21 cellular contexts compared by ENCODE assay signal in the genomic region with DNA sequence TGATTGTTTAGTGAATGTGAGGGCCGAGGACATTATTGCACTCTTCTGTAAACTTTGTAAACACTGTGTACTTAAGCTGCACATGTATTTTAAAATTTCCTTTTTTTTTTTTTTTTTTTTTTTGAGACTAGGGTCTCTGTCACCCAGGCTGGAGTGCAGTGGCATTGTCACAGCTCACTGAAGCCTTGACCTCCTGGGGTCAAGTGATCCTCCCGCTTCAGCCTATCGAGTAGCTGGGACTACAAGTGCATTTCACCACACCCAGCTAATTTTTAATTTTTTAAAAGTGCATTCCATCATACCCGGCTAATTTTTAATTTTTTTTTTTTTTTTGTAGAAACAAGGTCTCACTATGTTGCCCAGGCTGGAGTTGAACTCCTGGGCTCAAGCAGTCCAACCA. TPM values are rescaled to one million over a fixed set of nuclear protein-coding genes. Genes with fewer than 3 reads are reported as not detected.
DNase-seq lines count a peak whose midpoint lies in the region; ATAC-seq and TF ChIP-seq lines count a peak whose summit lies in the region.
"Had no signal": no experiment of that assay in that cellular context is flagged by ENCODE, and none has a peak within 500 bp of the region (broad histone marks: within the 10 kb centered on the region; RNA-seq: fewer than 3 reads in every experiment).

No MANE protein-coding gene starts in this region.

- H3K27ac ChIP-seq in cardiac muscle cell (peak overlapping the region; percentile 37), lung (ENCODE audit: low read depth in 1 of 2, low read length in 1 of 2) (no peak overlapping the region), upper lobe of right lung (no peak overlapping the region), stomach (no peak overlapping the region)
- H3K27ac ChIP-seq: A549; BLaER1 treated with 17β-estradiol and CSF1 and Interleukin-3, amounts not matched to agents 10 nM and 100 nM had no signal

- H3K27me3 ChIP-seq in cardiac muscle cell (no peaks in the 10 kb centered on the region), lung (ENCODE audit: control insufficient read depth, insufficient read depth) (no peaks in the 10 kb centered on the region), upper lobe of right lung (no peaks in the 10 kb centered on the region), stomach (no peaks in the 10 kb centered on the region)
- H3K27me3 ChIP-seq: BE2C; BLaER1 treated with 17β-estradiol and CSF1 and Interleukin-3, amounts not matched to agents 10 nM and 100 nM had no signal

- H3K4me3 ChIP-seq in cardiac muscle cell, result no peak overlapping the region
- no peak overlapping the region for H3K4me3 ChIP-seq in lung
- no peak overlapping the region for H3K4me3 ChIP-seq in upper lobe of right lung
- no peak overlapping the region for H3K4me3 ChIP-seq in stomach
- H3K4me3 ChIP-seq: A549; BLaER1 treated with 17β-estradiol and CSF1 and Interleukin-3, amounts not matched to agents 10 nM and 100 nM; GM12878; GM23338 had no signal

- no peak for TF ChIP-seq EP300 in stomach (IDR thresholded peaks at IDR 0.05)

- H3K36me3 ChIP-seq in cardiac muscle cell (no peaks in the 10 kb centered on the region), lung (ENCODE audit: control insufficient read depth in 2 of 2, insufficient read depth in 2 of 2, low read length in 2 of 2) (no peaks in the 10 kb centered on the region), upper lobe of right lung (no peaks in the 10 kb centered on the region), stomach (peaks cover 0 to 4% (median 0%) of the 10 kb centered on the region in 4 donors)
- H3K36me3 ChIP-seq: BE2C; BLaER1 treated with 17β-estradiol and CSF1 and Interleukin-3, amounts not matched to agents 10 nM and 100 nM had no signal

- no peaks in the 10 kb centered on the region for H3K9me3 ChIP-seq in cardiac muscle cell (ENCODE audit: low read depth)
- no peaks in the 10 kb centered on the region for H3K9me3 ChIP-seq in lung (ENCODE audit: control insufficient read depth in 2 of 2, insufficient read depth in 1 of 2, low read length in 1 of 2)
- H3K9me3 ChIP-seq in upper lobe of right lung, result no peaks in the 10 kb centered on the region
- peaks cover 0 to 5% (median 0%) of the 10 kb centered on the region in 4 donors for H3K9me3 ChIP-seq in stomach
- H3K9me3 ChIP-seq: BE2C had no signal

- no peak for TF ChIP-seq CTCF in cardiac muscle cell (IDR thresholded peaks at IDR 0.05; ENCODE audit: low read depth, low read length)
- no peak for TF ChIP-seq CTCF in lung (IDR thresholded peaks at IDR 0.05; ENCODE audit: control extremely low read depth, extremely low read depth)
- no peak for TF ChIP-seq CTCF in upper lobe of right lung (IDR thresholded peaks at IDR 0.05)
- no peak for TF ChIP-seq CTCF in stomach (IDR thresholded peaks at IDR 0.05)

- no peak for TF ChIP-seq POLR2A in stomach (IDR thresholded peaks at IDR 0.05)

- intact Hi-C loops in Right ventricle myocardium inferior (cut with DNase I) (no loop called here), upper lobe of right lung (cut with DNase I) (no loop called here), stomach (cut with DNase I; ENCODE audit: low total_unique reads) (no loop called here)

- ATAC-seq in Right ventricle myocardium inferior, result no peak
- no peak for ATAC-seq in lung (ENCODE audit: insufficient read depth, low FRiP score)
- peak; percentile 19 for ATAC-seq in upper lobe of right lung
- no peak for ATAC-seq in GM19035 (IDR thresholded peaks at IDR 0.05; ENCODE audit: unreplicated experiment)
- ATAC-seq: A549, GM12878, GM23338, HCT116 had no signal

- 66 to 85% methylated on average over 4 of the region's 4 CpGs for WGBS in lung, 2 donors
- WGBS in stomach, 5 donors, result 90 to 97% (median 94%) methylated on average over 4 of the region's 4 CpGs

- DNase-seq in cardiac muscle cell (ENCODE audit: low read depth in 1 of 2, low spot score in 1 of 2) (no peak), Right ventricle myocardium inferior (ENCODE audit: missing footprints) (no peak), lung (ENCODE audit: low spot score) (peak; percentile 44), upper lobe of right lung (no peak), stomach (no peak)
- DNase-seq: 8988T; ACHN; AML-193; BE2C; CD4-positive, alpha-beta T cell; CD8-positive, alpha-beta memory T cell; DMS 273 treated with DMSO at 0.1 percent for 48 hours; DND-41; GDM1; H9 had no signal

- H3K4me1 ChIP-seq in cardiac muscle cell (ENCODE audit: low read depth) (peaks cover 11% of the 10 kb centered on the region), lung (ENCODE audit: control insufficient read depth in 2 of 2, insufficient read depth in 2 of 2, low read length in 2 of 2) (peaks cover 0 to 4% of the 10 kb centered on the region in 2 donors), upper lobe of right lung (peaks cover 7% of the 10 kb centered on the region), stomach (peaks cover 0 to 17% (median 10%) of the 10 kb centered on the region in 4 donors)
- H3K4me1 ChIP-seq: BE2C; BLaER1 treated with 17β-estradiol and CSF1 and Interleukin-3, amounts not matched to agents 10 nM and 100 nM had no signal

RNA-seq across cellular contexts. Expression of gene RASSF8, which starts 42.4 kb away (rescaled TPM):
- total RNA-seq in cardiac muscle cell, result 30.6 and 56.4 TPM in 2 replicates
- polyA plus RNA-seq in cardiac muscle cell, result 25.2 and 28.7 TPM in 2 replicates
- 26.2 TPM for total RNA-seq in Right ventricle myocardium inferior
- total RNA-seq in lung, result 10 to 100 TPM; 43.7 to 68.4 TPM
- 10 to 100 TPM in 1 of 2 donors, 1 to 10 TPM in 1; 9.0 to 12.7 TPM for polyA plus RNA-seq in lung
- 85.7 TPM for total RNA-seq in upper lobe of right lung
- total RNA-seq in stomach, result 10 to 100 TPM in 4 of 5 donors, 1 to 10 TPM in 1; 4.6 to 66.8 (median 18.7) TPM
- 1 to 10 TPM; 3.7 to 6.0 (median 4.1) TPM for polyA plus RNA-seq in stomach
- polyA plus RNA-seq: CD8-positive, alpha-beta memory T cell had no signal
